16 cellular contexts compared by ENCODE assay signal in genomic region chr9:36034911-36035490, GRCh38.
"Had no signal": no experiment of that assay in that cellular context is flagged by ENCODE, and none has a peak within 500 bp of the region (broad histone marks: within the 10 kb centered on the region; RNA-seq: fewer than 3 reads in every experiment).

No MANE protein-coding gene starts in this region.

- DNase-seq: activated B cell treated with CpG ODN at 0.5 μM for 24 hours; activated CD4-positive, alpha-beta T cell treated with anti-CD3 and anti-CD28 coated beads for 48 hours; activated CD8-positive, alpha-beta T cell treated with anti-CD3 and anti-CD28 coated beads for 36 hours; activated naive CD4-positive, alpha-beta T cell; activated T-cell treated with anti-CD3 and anti-CD28 coated beads, Interleukin-2, amount 50 U/mL, for 48 hours; caudate nucleus; foreskin keratinocyte; glutamatergic neuron; mesenchymal stem cell; pancreas; sigmoid colon; spleen; stimulated activated CD4-positive, alpha-beta T cell treated with anti-CD3 and anti-CD28 coated beads, Interleukin-1b, Interleukin-23, amount 100 ng/mL, for 48 hours; stomach; testis had no signal

- H3K27me3 Mint-ChIP-seq: activated CD8-positive, alpha-beta T cell treated with anti-CD3 and anti-CD28 coated beads for 36 hours had no signal

- H3K4me1 ChIP-seq: pancreas, testis had no signal

- H3K36me3 ChIP-seq: esophagus muscularis mucosa, pancreas, sigmoid colon, spleen, stomach had no signal

- ATAC-seq: activated CD8-positive, alpha-beta T cell treated with anti-CD3 and anti-CD28 coated beads for 36 hours; foreskin keratinocyte; pancreas had no signal

- H3K27ac Mint-ChIP-seq: activated B cell treated with CpG ODN at 0.5 μM for 24 hours; activated CD8-positive, alpha-beta T cell treated with anti-CD3 and anti-CD28 coated beads for 36 hours had no signal

- H3K9me3 Mint-ChIP-seq: activated B cell treated with CpG ODN at 0.5 μM for 24 hours; activated CD8-positive, alpha-beta T cell treated with anti-CD3 and anti-CD28 coated beads for 36 hours had no signal

- H3K9me3 ChIP-seq: esophagus muscularis mucosa, pancreas, sigmoid colon, spleen, stomach, testis had no signal

- H3K27me3 ChIP-seq: esophagus muscularis mucosa, foreskin keratinocyte, pancreas, sigmoid colon, testis had no signal

- H3K27ac ChIP-seq: esophagus muscularis mucosa, foreskin keratinocyte, pancreas, sigmoid colon, spleen, stomach, testis had no signal

- H3K4me3 ChIP-seq: esophagus muscularis mucosa, pancreas, sigmoid colon, spleen, stomach, testis had no signal
